ENCODE assay signal across 16 cellular contexts in the genomic region with DNA sequence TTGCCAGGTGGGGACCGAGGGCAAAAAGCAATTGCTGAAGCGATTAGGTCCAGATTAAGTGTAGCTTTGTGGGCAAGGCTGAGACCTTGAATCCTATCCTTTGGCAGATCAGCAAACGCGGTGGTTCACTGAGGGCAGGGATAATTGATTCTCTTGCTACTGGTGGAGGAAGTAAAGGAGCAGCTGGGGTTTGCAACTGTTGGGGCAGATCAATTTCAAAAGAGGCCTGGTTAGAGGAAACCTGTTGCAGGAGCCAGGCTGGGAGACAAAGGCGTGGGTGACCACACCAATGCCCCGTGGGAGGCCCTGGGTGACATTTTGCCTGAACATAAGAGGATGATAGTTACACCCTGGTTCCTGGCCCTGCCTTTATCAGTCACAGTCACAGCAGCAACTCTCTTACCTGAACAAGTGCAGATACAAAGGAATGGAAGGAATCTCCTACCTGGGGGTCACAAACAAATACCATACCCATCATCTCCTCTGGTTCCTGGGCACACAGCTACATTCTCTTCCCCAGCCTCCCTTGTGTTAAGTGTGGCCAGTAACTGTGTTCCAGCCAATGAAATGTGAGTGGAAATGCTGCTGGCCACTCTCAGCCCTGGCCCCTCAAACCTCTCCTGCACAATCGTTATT. TPM values are rescaled to one million over a fixed set of nuclear protein-coding genes. Genes with fewer than 3 reads are reported as not detected.
DNase-seq lines count a peak whose midpoint lies in the region; ATAC-seq and TF ChIP-seq lines count a peak whose summit lies in the region.
"Had no signal": no experiment of that assay in that cellular context is flagged by ENCODE, and none has a peak within 500 bp of the region (broad histone marks: within the 10 kb centered on the region; RNA-seq: fewer than 3 reads in every experiment).

No MANE protein-coding gene starts in this region.

- peaks cover 6% of the 10 kb centered on the region for H3K4me1 ChIP-seq in endodermal cell (ENCODE audit: control insufficient read depth, insufficient read depth, low read length)
- H3K4me1 ChIP-seq: uterus had no signal

- H3K36me3 Mint-ChIP-seq in endodermal cell (ENCODE audit: low read depth) (no peaks in the 10 kb centered on the region), type B pancreatic cell (no peaks in the 10 kb centered on the region), CD14-positive monocyte (no peaks in the 10 kb centered on the region)
- H3K36me3 Mint-ChIP-seq: activated naive CD8-positive, alpha-beta T cell had no signal

- peak overlapping the region; percentile 59 for H3K27ac Mint-ChIP-seq in endodermal cell
- peak overlapping the region; percentile 33 for H3K27ac Mint-ChIP-seq in type B pancreatic cell
- peak overlapping the region in 1 of 7 donors; percentile 69 for H3K27ac Mint-ChIP-seq in CD14-positive monocyte
- H3K27ac Mint-ChIP-seq: activated naive CD8-positive, alpha-beta T cell; stimulated activated naive CD8-positive, alpha-beta T cell treated with anti-CD3 and anti-CD28 coated beads, Interleukin-15, Interleukin-2, amounts not matched to agents 100 ng/mL and 50 ng/mL, for 24 hours had no signal

- intact Hi-C loops in CD14-positive monocyte (cut with micrococcal nuclease): no loop called here

- H3K27ac ChIP-seq in endodermal cell (ENCODE audit: low read depth, low read length): no peak overlapping the region
- H3K27ac ChIP-seq: skin epidermis, uterus had no signal

- peaks cover 2% of the 10 kb centered on the region for H3K9me3 Mint-ChIP-seq in endodermal cell
- peaks cover 3% of the 10 kb centered on the region for H3K9me3 Mint-ChIP-seq in type B pancreatic cell
- H3K9me3 Mint-ChIP-seq in CD14-positive monocyte: peaks cover 0 to 3% (median 0%) of the 10 kb centered on the region in 7 donors
- H3K9me3 Mint-ChIP-seq: stimulated activated naive CD8-positive, alpha-beta T cell treated with anti-CD3 and anti-CD28 coated beads, Interleukin-15, Interleukin-2, amounts not matched to agents 100 ng/mL and 50 ng/mL, for 24 hours had no signal

- WGBS in endodermal cell (ENCODE audit: insufficient coverage in 1 of 2, insufficient read length in 1 of 2), 2 experiments: 86 to 95% methylated on average over 4 to 7 of the region's 7 CpGs

- H3K4me3 Mint-ChIP-seq in endodermal cell (no peak overlapping the region), type B pancreatic cell (peak overlapping the region; percentile 38), CD14-positive monocyte (no peak overlapping the region)
- H3K4me3 Mint-ChIP-seq: activated naive CD8-positive, alpha-beta T cell; stimulated activated naive CD8-positive, alpha-beta T cell treated with anti-CD3 and anti-CD28 coated beads, Interleukin-15, Interleukin-2, amounts not matched to agents 100 ng/mL and 50 ng/mL, for 24 hours had no signal

- no peak for ATAC-seq in GM21737 (IDR thresholded peaks at IDR 0.05; ENCODE audit: unreplicated experiment)

- DNase-seq in NCI-H748 (lab: John Stamatoyannopoulos, UW; ENCODE audit: unreplicated experiment) (peak; percentile 27), NCI-H748 treated with DMSO at 0.1 percent for 48 hours (lab: John Stamatoyannopoulos, UW) (no peak), NCI-H2196 treated with DMSO at 0.1 percent for 48 hours (lab: John Stamatoyannopoulos, UW; ENCODE audit: unreplicated experiment) (peak; percentile 21), endodermal cell (peak; percentile 64), type B pancreatic cell (ENCODE audit: extremely low spot score, unreplicated experiment) (no peak), hippocampal formation (lab: John Stamatoyannopoulos, UW) (no peak), CD14-positive monocyte (ENCODE audit: low spot score) (no peak)
- DNase-seq: central memory CD4-positive, alpha-beta T cell; H7; NCI-H2029 treated with DMSO at 0.1 percent for 48 hours; nucleus accumbens; uterus had no signal

- H3K36me3 ChIP-seq in endodermal cell (ENCODE audit: control insufficient read depth, insufficient read depth, low read length): no peaks in the 10 kb centered on the region
- H3K36me3 ChIP-seq: uterus had no signal

- H3K9ac ChIP-seq in endodermal cell (ENCODE audit: extremely low read depth, low read length, poor library complexity, severe bottlenecking): no peak overlapping the region

- H3K4me1 Mint-ChIP-seq in endodermal cell (peaks cover 21% of the 10 kb centered on the region), type B pancreatic cell (ENCODE audit: unreplicated experiment) (peaks cover 41% of the 10 kb centered on the region), CD14-positive monocyte (peaks cover 26% of the 10 kb centered on the region)

- TF ChIP-seq CTCF in endodermal cell (conservative IDR thresholded peaks at IDR 0.05): no peak
- TF ChIP-seq CTCF in type B pancreatic cell (conservative IDR thresholded peaks at IDR 0.05): no peak
- TF ChIP-seq CTCF in CD14-positive monocyte (IDR thresholded peaks at IDR 0.05): no peak

- H3K9me3 ChIP-seq in endodermal cell (ENCODE audit: control insufficient read depth, low read length): no peaks in the 10 kb centered on the region
- H3K9me3 ChIP-seq: uterus had no signal

- no peak overlapping the region for H3K4me3 ChIP-seq in endodermal cell (ENCODE audit: low read length)
- H3K4me3 ChIP-seq: skin epidermis, uterus had no signal

- no peaks in the 10 kb centered on the region for H3K27me3 ChIP-seq in endodermal cell (ENCODE audit: control insufficient read depth, insufficient read depth, low read length, poor library complexity, severe bottlenecking)
- H3K27me3 ChIP-seq: uterus had no signal

- H3K27me3 Mint-ChIP-seq in endodermal cell (ENCODE audit: insufficient read depth) (no peaks in the 10 kb centered on the region), type B pancreatic cell (no peaks in the 10 kb centered on the region), CD14-positive monocyte (ENCODE audit: low read depth in 3 of 3) (peaks cover 0 to 3% (median 2%) of the 10 kb centered on the region in 3 donors)
- H3K27me3 Mint-ChIP-seq: activated naive CD8-positive, alpha-beta T cell; stimulated activated naive CD8-positive, alpha-beta T cell treated with anti-CD3 and anti-CD28 coated beads, Interleukin-15, Interleukin-2, amounts not matched to agents 100 ng/mL and 50 ng/mL, for 24 hours had no signal

RNA-seq across cellular contexts. Expression of a gene that starts 43.3 kb away (rescaled TPM):
- 10 to 100 TPM; 52.0 to 54.5 TPM for total RNA-seq in endodermal cell
- polyA plus RNA-seq in endodermal cell (2013, experiment 1 of 2): 16.7 TPM
- polyA plus RNA-seq in endodermal cell (2013, experiment 2 of 2): 17.8 TPM
- total RNA-seq in type B pancreatic cell (ENCODE audit: low replicate concordance): 16.3 and 31.8 TPM in 2 replicates
- 10 to 100 TPM in 1 of 2 donors, 1 to 10 TPM in 1; 6.6 to 14.5 TPM for polyA plus RNA-seq in CD14-positive monocyte

Comparison
In these comparisons a context has a peak if more than half of its experiments do, and no peak if none do; other contexts are left out.
1. DNase-seq: peak in NCI-H748 (single experiment), NCI-H2196 treated with DMSO at 0.1 percent for 48 hours (single experiment) and endodermal cell (single experiment); none in NCI-H748 treated with DMSO at 0.1 percent for 48 hours (single experiment), type B pancreatic cell (single experiment), hippocampal formation (0 of 2) and CD14-positive monocyte (single experiment).